8 cellular contexts compared by ENCODE assay signal in the genomic region with DNA sequence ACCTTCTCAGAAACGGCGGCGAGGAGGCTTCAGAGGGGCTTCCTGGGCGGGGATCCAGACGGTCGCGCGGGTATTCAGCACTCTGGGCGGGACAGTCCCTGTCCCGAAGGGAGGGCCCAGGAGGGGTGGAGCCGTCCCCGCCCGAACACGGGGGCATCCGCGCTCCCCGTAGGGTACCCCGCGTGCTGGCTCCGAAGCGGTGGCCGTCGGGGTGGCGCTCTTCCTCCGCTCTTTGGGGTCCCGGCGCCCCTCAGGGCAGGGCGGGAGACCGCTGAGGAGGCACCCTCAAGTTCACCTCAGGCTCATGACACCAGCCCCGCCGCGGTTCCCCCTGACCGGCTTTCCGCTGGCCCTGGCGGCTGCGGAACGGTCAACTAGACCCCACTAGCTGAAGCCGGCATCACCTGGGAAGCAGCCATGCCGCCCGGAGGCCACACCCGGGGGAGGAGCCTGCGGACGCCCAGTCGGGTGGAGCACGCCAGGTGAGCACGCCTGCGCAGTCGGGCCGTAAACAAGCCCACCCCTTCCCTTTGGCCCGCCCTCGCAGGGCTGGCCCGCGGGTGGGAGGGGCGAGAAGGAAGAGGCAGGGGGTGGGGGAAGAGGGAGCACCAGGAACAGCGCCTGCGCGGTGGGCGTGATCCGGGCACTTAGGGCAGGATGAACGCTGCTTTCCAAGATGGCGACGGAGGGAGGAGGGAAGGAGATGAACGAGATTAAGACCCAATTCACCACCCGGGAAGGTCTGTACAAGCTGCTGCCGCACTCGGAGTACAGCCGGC. TPM values are rescaled to one million over a fixed set of nuclear protein-coding genes. Genes with fewer than 3 reads are reported as not detected.
DNase-seq lines count a peak whose midpoint lies in the region; ATAC-seq and TF ChIP-seq lines count a peak whose summit lies in the region.

A gene with protein sequence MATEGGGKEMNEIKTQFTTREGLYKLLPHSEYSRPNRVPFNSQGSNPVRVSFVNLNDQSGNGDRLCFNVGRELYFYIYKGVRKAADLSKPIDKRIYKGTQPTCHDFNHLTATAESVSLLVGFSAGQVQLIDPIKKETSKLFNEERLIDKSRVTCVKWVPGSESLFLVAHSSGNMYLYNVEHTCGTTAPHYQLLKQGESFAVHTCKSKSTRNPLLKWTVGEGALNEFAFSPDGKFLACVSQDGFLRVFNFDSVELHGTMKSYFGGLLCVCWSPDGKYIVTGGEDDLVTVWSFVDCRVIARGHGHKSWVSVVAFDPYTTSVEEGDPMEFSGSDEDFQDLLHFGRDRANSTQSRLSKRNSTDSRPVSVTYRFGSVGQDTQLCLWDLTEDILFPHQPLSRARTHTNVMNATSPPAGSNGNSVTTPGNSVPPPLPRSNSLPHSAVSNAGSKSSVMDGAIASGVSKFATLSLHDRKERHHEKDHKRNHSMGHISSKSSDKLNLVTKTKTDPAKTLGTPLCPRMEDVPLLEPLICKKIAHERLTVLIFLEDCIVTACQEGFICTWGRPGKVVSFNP (plus strand): TSS at position 650 of the 779 bp plus-strand sequence. CDS start 27 bp downstream, at position 677.

- H3K27me3 ChIP-seq in right atrium auricular region (no peaks in the 10 kb centered on the region), uterus (no peaks in the 10 kb centered on the region)

- no peaks in the 10 kb centered on the region for H3K27me3 Mint-ChIP-seq in T-helper 17 cell

- peak in 1 of 2 donors; percentile 47 for TF ChIP-seq POLR2A in uterus (IDR thresholded peaks at IDR 0.05)

- H3K4me1 ChIP-seq in right atrium auricular region, result peaks cover 0 to 23% of the 10 kb centered on the region in 2 donors
- peaks cover 5 to 8% of the 10 kb centered on the region in 2 donors for H3K4me1 ChIP-seq in uterus

- no peaks in the 10 kb centered on the region for H3K9me3 ChIP-seq in T-helper 17 cell (ENCODE audit: control insufficient read depth, low read length, poor library complexity, severe bottlenecking)
- no peaks in the 10 kb centered on the region for H3K9me3 ChIP-seq in right atrium auricular region
- H3K9me3 ChIP-seq in uterus, result no peaks in the 10 kb centered on the region

- no peak for TF ChIP-seq CTCF in right atrium auricular region (IDR thresholded peaks at IDR 0.05)
- peak in 1 of 4 experiments; percentile 11 for TF ChIP-seq CTCF in uterus (IDR thresholded peaks at IDR 0.05)

- no peaks in the 10 kb centered on the region for H3K36me3 Mint-ChIP-seq in T-helper 17 cell (ENCODE audit: low read depth)

- DNase-seq in NCI-H1694 treated with DMSO at 0.1 percent for 48 hours (lab: John Stamatoyannopoulos, UW) (peak; percentile 99), T-helper 17 cell (peak; percentile 99 to 100 (median 100)), right atrium auricular region (ENCODE audit: low spot score) (peak; percentile 96), pulmonary artery endothelial cell (ENCODE audit: low read depth, low spot score) (peak; percentile 79), uterus (peak; percentile 97)

- peaks cover 16% of the 10 kb centered on the region for H3K4me1 Mint-ChIP-seq in T-helper 17 cell

- peak within 1 kb of the TSS; percentile 96 for H3K4me3 Mint-ChIP-seq in T-helper 17 cell

- intact Hi-C loops in uterus (cut with DNase I; ENCODE audit: low total_unique reads), result no loop called here

- peak within 1 kb of the TSS; percentile 94 for H3K27ac ChIP-seq in angular gyrus (ENCODE audit: low read depth, low read length)
- peak within 1 kb of the TSS; percentile 88 to 95 for H3K27ac ChIP-seq in right atrium auricular region
- peak within 1 kb of the TSS; percentile 75 to 86 for H3K27ac ChIP-seq in uterus

- H3K4me3 ChIP-seq in right atrium auricular region (peak within 1 kb of the TSS; percentile 80 to 91), uterus (peak within 1 kb of the TSS; percentile 78 to 81)

- peak within 1 kb of the TSS; percentile 94 for H3K27ac Mint-ChIP-seq in T-helper 17 cell

- ATAC-seq in GM18498 (IDR thresholded peaks at IDR 0.05; ENCODE audit: unreplicated experiment) (peak; percentile 95), HG02938 (IDR thresholded peaks at IDR 0.05; ENCODE audit: unreplicated experiment) (peak; percentile 83), T-helper 17 cell (peak; percentile 96)

- H3K36me3 ChIP-seq in right atrium auricular region (no peaks in the 10 kb centered on the region), uterus (no peaks in the 10 kb centered on the region)

RNA-seq across cellular contexts. Expression of the gene that starts here (rescaled TPM):
- total RNA-seq in T-helper 17 cell (10 to 100 TPM; 45.1 to 50.7 TPM), right atrium auricular region (10 to 100 TPM; 16.0 to 20.1 TPM), pulmonary artery endothelial cell (16.4 and 21.0 TPM in 2 replicates), uterus (10 to 100 TPM; 45.9 to 81.8 (median 53.7) TPM)

Comparison
In these comparisons a context has a peak if more than half of its experiments do, and no peak if none do; other contexts are left out.
1. Peak in every context shown above with its lines: DNase-seq, ATAC-seq, H3K4me3 ChIP-seq and H3K27ac ChIP-seq.